10 cellular contexts compared by ENCODE assay signal in genomic region chr14:50961606-50962259, GRCh38. TPM values are rescaled to one million over a fixed set of nuclear protein-coding genes. Genes with fewer than 3 reads are reported as not detected.
DNase-seq lines count a peak whose midpoint lies in the region; ATAC-seq and TF ChIP-seq lines count a peak whose summit lies in the region.
"Had no signal": no experiment of that assay in that cellular context is flagged by ENCODE, and none has a peak within 500 bp of the region (broad histone marks: within the 10 kb centered on the region; RNA-seq: fewer than 3 reads in every experiment).

No MANE protein-coding gene starts in this region.

- H4K20me1 ChIP-seq in GM23338 (replicated peaks; ENCODE audit: insufficient read depth), result no peaks in the 10 kb centered on the region
- no peaks in the 10 kb centered on the region for H4K20me1 ChIP-seq in hepatocyte (ENCODE audit: insufficient read depth, poor library complexity, severe bottlenecking)
- H4K20me1 ChIP-seq in smooth muscle cell (ENCODE audit: low read depth), result no peaks in the 10 kb centered on the region

- no peaks in the 10 kb centered on the region for H3K4me1 Mint-ChIP-seq in GM23338

- no peak overlapping the region for H3K4me3 Mint-ChIP-seq in GM23338

- H3K9me3 Mint-ChIP-seq in GM23338, result 0 out of 3 replicates have a peak, but pooled peaks cover 4% of the 10 kb centered on the region

- no peak for TF ChIP-seq POLR2A in lower leg skin (IDR thresholded peaks at IDR 0.05)

- H3K4me1 ChIP-seq in GM23338 (ENCODE audit: insufficient read depth) (no peaks in the 10 kb centered on the region), adipocyte (ENCODE audit: control insufficient read depth, insufficient read depth, low read length) (peaks cover 46% of the 10 kb centered on the region), hepatocyte (ENCODE audit: insufficient read depth) (peaks cover 17% of the 10 kb centered on the region), smooth muscle cell (ENCODE audit: low read depth) (no peaks in the 10 kb centered on the region)

- H3K36me3 Mint-ChIP-seq in GM23338 (ENCODE audit: low read depth), result no peaks in the 10 kb centered on the region

- intact Hi-C loops in lower leg skin (cut with DNase I; ENCODE audit: low total_unique reads), result no loop called here

- peak overlapping the region; percentile 82; the same call in 1 of the 2 replicates for H2AFZ ChIP-seq in GM23338
- no peak overlapping the region for H2AFZ ChIP-seq in hepatocyte
- no peak overlapping the region for H2AFZ ChIP-seq in smooth muscle cell (ENCODE audit: low read depth)

- DNase-seq in GM23338 (ENCODE audit: low spot score) (no peak), adipocyte (ENCODE audit: low read depth) (peak; percentile 70), hepatocyte (ENCODE audit: low spot score) (peak; percentile 30), smooth muscle cell (lab: John Stamatoyannopoulos, UW; ENCODE audit: unreplicated experiment) (no peak), lower leg skin (ENCODE audit: low spot score in 2 of 2) (no peak), activated gamma-delta T cell (lab: John Stamatoyannopoulos, UW) (no peak), HUDEP-2 (lab: John Stamatoyannopoulos, UW; ENCODE audit: unreplicated experiment in 76 of 76) (no peak)
- no peak for DNase-seq in stimulated activated naive CD4-positive, alpha-beta T cell (lab: John Stamatoyannopoulos, UW)
- DNase-seq: activated CD8-positive, alpha-beta memory T cell treated with anti-CD3 and anti-CD28 coated beads for 24 hours; dorsolateral prefrontal cortex had no signal

- H3K27ac Mint-ChIP-seq in GM23338, result no peak overlapping the region

- no peaks in the 10 kb centered on the region for H3K9me3 ChIP-seq in adipocyte (ENCODE audit: control insufficient read depth, low read length)
- H3K9me3 ChIP-seq in hepatocyte (ENCODE audit: low read depth), result no peaks in the 10 kb centered on the region
- H3K9me3 ChIP-seq in smooth muscle cell (replicated peaks; ENCODE audit: low read depth), result no peaks in the 10 kb centered on the region

- H3K9me2 ChIP-seq in GM23338 (ENCODE audit: insufficient read depth), result peaks cover 3% of the 10 kb centered on the region; the same call in 1 of the 2 replicates
- H3K9me2 ChIP-seq in hepatocyte (replicated peaks; ENCODE audit: insufficient read depth), result no peaks in the 10 kb centered on the region

- H3K4me2 ChIP-seq in GM23338 (no peak overlapping the region), hepatocyte (peak overlapping the region; percentile 22), smooth muscle cell (peak overlapping the region; percentile 69)

- no peaks in the 10 kb centered on the region for H3K27me3 ChIP-seq in GM23338 (ENCODE audit: insufficient read depth)
- no peaks in the 10 kb centered on the region for H3K27me3 ChIP-seq in adipocyte (replicated peaks; ENCODE audit: control insufficient read depth, insufficient read depth, low read length)
- no peaks in the 10 kb centered on the region for H3K27me3 ChIP-seq in hepatocyte
- H3K27me3 ChIP-seq in smooth muscle cell (ENCODE audit: low read depth), result no peaks in the 10 kb centered on the region
- H3K27me3 ChIP-seq: dorsolateral prefrontal cortex had no signal

- 74% methylated on average over 3 of the region's 3 CpGs for WGBS in hepatocyte (ENCODE audit: low lambda C conversion rate, missing lambda C conversion rate)
- 74% methylated on average over 3 of the region's 3 CpGs for WGBS in smooth muscle cell (ENCODE audit: low lambda C conversion rate)
- 41 to 46% methylated on average over 3 of the region's 3 CpGs for WGBS in lower leg skin, 2 donors

- TF ChIP-seq CTCF in GM23338 (conservative IDR thresholded peaks at IDR 0.05; ENCODE audit: low read depth in 2 of 2) (no peak), hepatocyte (IDR thresholded peaks at IDR 0.05; ENCODE audit: poor library complexity) (no peak), smooth muscle cell (IDR thresholded peaks at IDR 0.05; ENCODE audit: borderline replicate concordance, insufficient read depth, poor library complexity, severe bottlenecking) (no peak), lower leg skin (IDR thresholded peaks at IDR 0.05) (no peak)

- H3K36me3 ChIP-seq in GM23338 (ENCODE audit: insufficient read depth) (no peaks in the 10 kb centered on the region), adipocyte (ENCODE audit: control insufficient read depth, insufficient read depth, low read length, severe bottlenecking) (no peaks in the 10 kb centered on the region), hepatocyte (replicated peaks; ENCODE audit: insufficient read depth, low read depth) (no peaks in the 10 kb centered on the region), smooth muscle cell (ENCODE audit: low read depth) (no peaks in the 10 kb centered on the region)

- H3K27ac ChIP-seq in GM23338 (ENCODE audit: low read depth) (no peak overlapping the region), hepatocyte (peak overlapping the region; percentile 28), smooth muscle cell (ENCODE audit: low read depth) (peak overlapping the region; percentile 57)

- no peak overlapping the region for H3K4me3 ChIP-seq in GM23338
- H3K4me3 ChIP-seq in adipocyte (ENCODE audit: low read length), result peak overlapping the region; percentile 69
- no peak overlapping the region for H3K4me3 ChIP-seq in hepatocyte
- no peak overlapping the region for H3K4me3 ChIP-seq in smooth muscle cell
- H3K4me3 ChIP-seq in lower leg skin (ENCODE audit: low read depth, poor library complexity, severe bottlenecking), result no peak overlapping the region

- ATAC-seq in GM23338, result no peak

- no peaks in the 10 kb centered on the region for H3F3A ChIP-seq in GM23338 (replicated peaks; ENCODE audit: low read depth)
- H3F3A ChIP-seq in smooth muscle cell (ENCODE audit: low read depth), result peaks cover 8% of the 10 kb centered on the region

- peaks cover 6% of the 10 kb centered on the region for H3K27me3 Mint-ChIP-seq in GM23338 (ENCODE audit: insufficient read depth, low read depth, poor library complexity)

- peak overlapping the region; percentile 78 for H3K9ac ChIP-seq in adipocyte (ENCODE audit: low read length)
- no peak overlapping the region for H3K9ac ChIP-seq in smooth muscle cell (ENCODE audit: low read depth)

- H3K79me2 ChIP-seq in GM23338 (replicated peaks; ENCODE audit: insufficient read depth), result no peaks in the 10 kb centered on the region
- H3K79me2 ChIP-seq in hepatocyte, result no peaks in the 10 kb centered on the region
- H3K79me2 ChIP-seq in smooth muscle cell (ENCODE audit: low read depth), result no peaks in the 10 kb centered on the region

TF ChIP-seq in GM23338, 12 proteins besides CTCF, POLR2A, EP300 and RAD21 (continues in another document):
- TF ChIP-seq POLR2AphosphoS5 (IDR thresholded peaks at IDR 0.05; ENCODE audit: low read depth) (no peak), REST (IDR thresholded peaks at IDR 0.05; ENCODE audit: unreplicated experiment) (no peak)

RNA-seq across cellular contexts. Expression of gene PYGL, which starts 17.4 kb away (rescaled TPM):
- total RNA-seq in GM23338 (2014; rRNA removed; shearing (Covaris generic)), result 77.0 and 93.8 TPM in 2 replicates
- polyA plus RNA-seq in GM23338 (2016; fragmentation: Nextera tagmentation; extraction: Ambion mirVana) (50.9 and 57.6 TPM in 2 replicates), hepatocyte (37.9 and 38.5 TPM in 2 replicates), smooth muscle cell (23.4 and 29.7 TPM in 2 replicates)
- total RNA-seq in hepatocyte (46.2 and 51.6 TPM in 2 replicates), smooth muscle cell (28.8 and 43.0 TPM in 2 replicates), lower leg skin (10 to 100 TPM; 37.0 to 59.1 (median 51.6) TPM)

Comparison
In these comparisons a context has a peak if more than half of its experiments do, and no peak if none do; other contexts are left out.
1. DNase-seq: peak in adipocyte (single experiment) and hepatocyte (single experiment); none in GM23338 (single experiment), smooth muscle cell (single experiment), stimulated activated naive CD4-positive, alpha-beta T cell (0 of 6), lower leg skin (0 of 2), activated gamma-delta T cell (single experiment) and HUDEP-2 (0 of 76).